ENCODE assay signal across 20 cellular contexts in the genomic region with DNA sequence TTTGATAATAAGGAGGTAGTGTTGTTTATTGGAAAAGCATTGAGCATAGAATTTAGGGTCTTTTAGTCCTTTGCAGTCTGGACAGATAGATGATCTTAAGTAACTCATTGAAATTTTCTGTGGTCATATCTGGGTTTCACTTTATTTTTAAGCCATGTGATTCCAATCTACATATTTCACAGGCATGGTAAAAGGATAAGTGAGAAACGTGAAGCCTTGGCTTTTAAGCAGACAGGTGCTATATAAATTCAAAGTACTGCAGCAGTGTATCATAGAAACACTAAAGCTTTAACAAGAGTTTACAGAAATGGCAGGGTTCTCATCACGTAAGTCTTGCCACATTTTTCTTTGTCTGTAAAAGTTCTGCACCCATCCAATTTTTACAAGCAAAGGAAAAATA. TPM values are rescaled to one million over a fixed set of nuclear protein-coding genes. Genes with fewer than 3 reads are reported as not detected.
DNase-seq lines count a peak whose midpoint lies in the region; ATAC-seq and TF ChIP-seq lines count a peak whose summit lies in the region.
"Had no signal": no experiment of that assay in that cellular context is flagged by ENCODE, and none has a peak within 500 bp of the region (broad histone marks: within the 10 kb centered on the region; RNA-seq: fewer than 3 reads in every experiment).

No MANE protein-coding gene starts in this region.

- H3K4me1 ChIP-seq in ACC112 (ENCODE audit: control insufficient read depth, insufficient read depth, low read length, unreplicated experiment) = peaks cover 28% of the 10 kb centered on the region
- no peaks in the 10 kb centered on the region for H3K4me1 ChIP-seq in ascending aorta
- peaks cover 0 to 12% of the 10 kb centered on the region in 2 donors for H3K4me1 ChIP-seq in thyroid gland

- peak overlapping the region; percentile 40 for H3K4me3 Mint-ChIP-seq in mesothelial cell of epicardium
- no peak overlapping the region for H3K4me3 Mint-ChIP-seq in stimulated activated memory B cell treated with anti-CD40 and anti-IgM and Interleukin-4, amounts not matched to agents 10 μg/mL and 1 μg/mL and 100 μg/mL, for 72 hours
- H3K4me3 Mint-ChIP-seq in activated CD4-positive, alpha-beta memory T cell treated with anti-CD3 and anti-CD28 coated beads for 36 hours = no peak overlapping the region
- H3K4me3 Mint-ChIP-seq: CD8-positive, alpha-beta memory T cell; HFFc6 had no signal

- H3K36me3 ChIP-seq in ACC112 (ENCODE audit: insufficient read depth, low read length) (no peaks in the 10 kb centered on the region), ascending aorta (no peaks in the 10 kb centered on the region), thyroid gland (no peaks in the 10 kb centered on the region)

- H3K4me1 Mint-ChIP-seq in mesothelial cell of epicardium = peaks cover 49% of the 10 kb centered on the region
- H3K4me1 Mint-ChIP-seq in stimulated activated memory B cell treated with anti-CD40 and anti-IgM and Interleukin-4, amounts not matched to agents 10 μg/mL and 1 μg/mL and 100 μg/mL, for 72 hours = no peaks in the 10 kb centered on the region
- H3K4me1 Mint-ChIP-seq in activated CD4-positive, alpha-beta memory T cell treated with anti-CD3 and anti-CD28 coated beads for 36 hours (ENCODE audit: low read depth) = no peaks in the 10 kb centered on the region
- H3K4me1 Mint-ChIP-seq: CD8-positive, alpha-beta memory T cell had no signal

- TF ChIP-seq CTCF in ascending aorta (IDR thresholded peaks at IDR 0.05) = no peak
- TF ChIP-seq CTCF in mesothelial cell of epicardium (IDR thresholded peaks at IDR 0.05; ENCODE audit: unreplicated experiment) = no peak
- no peak for TF ChIP-seq CTCF in thyroid gland (IDR thresholded peaks at IDR 0.05)

- 51 to 80% methylated on average over 2 of the region's 2 CpGs for WGBS in thyroid gland, 2 donors

- no peaks in the 10 kb centered on the region for H3K27me3 Mint-ChIP-seq in mesothelial cell of epicardium (ENCODE audit: low read depth)
- peaks cover 9% of the 10 kb centered on the region for H3K27me3 Mint-ChIP-seq in stimulated activated memory B cell treated with anti-CD40 and anti-IgM and Interleukin-4, amounts not matched to agents 10 μg/mL and 1 μg/mL and 100 μg/mL, for 72 hours
- H3K27me3 Mint-ChIP-seq in activated CD4-positive, alpha-beta memory T cell treated with anti-CD3 and anti-CD28 coated beads for 36 hours = peaks cover 8% of the 10 kb centered on the region

- no peaks in the 10 kb centered on the region for H3K27me3 ChIP-seq in ACC112 (ENCODE audit: insufficient read depth, low read length)
- H3K27me3 ChIP-seq in ascending aorta = peaks cover 3% of the 10 kb centered on the region
- H3K27me3 ChIP-seq in thyroid gland = no peaks in the 10 kb centered on the region

- H3K4me3 ChIP-seq in ACC112 (ENCODE audit: low read depth, low read length) (0 out of 2 replicates have a peak overlapping the region, but pooled peaks have one; percentile 29), ascending aorta (peak overlapping the region; percentile 6 to 74), thyroid gland (replicated peaks in 1 of 3) (no peak overlapping the region)

- H3K27ac ChIP-seq in ACC112 (ENCODE audit: low read depth, low read length) (no peak overlapping the region), ascending aorta (peak overlapping the region; percentile 24 to 92), thyroid gland (peak overlapping the region; percentile 46 to 97 (median 97))

- H3K9me3 Mint-ChIP-seq in mesothelial cell of epicardium = no peaks in the 10 kb centered on the region
- H3K9me3 Mint-ChIP-seq in stimulated activated memory B cell treated with anti-CD40 and anti-IgM and Interleukin-4, amounts not matched to agents 10 μg/mL and 1 μg/mL and 100 μg/mL, for 72 hours = no peaks in the 10 kb centered on the region
- no peaks in the 10 kb centered on the region for H3K9me3 Mint-ChIP-seq in activated CD4-positive, alpha-beta memory T cell treated with anti-CD3 and anti-CD28 coated beads for 36 hours
- H3K9me3 Mint-ChIP-seq: CD8-positive, alpha-beta memory T cell; HFFc6 had no signal

- CTCF ChIA-PET in activated CD4-positive, alpha-beta memory T cell treated with anti-CD3 and anti-CD28 coated beads for 36 hours (lab: Charles Lee) = no interaction called here

- intact Hi-C loops in ascending aorta (cut with DNase I) = loop anchor here (10.0 kb wide), 1 partner anchor 331 kb away; a partner anchor contains a TSS
- intact Hi-C loops in thyroid gland (cut with DNase I) = no loop called here
- intact Hi-C loops in activated CD4-positive, alpha-beta memory T cell treated with anti-CD3 and anti-CD28 coated beads for 36 hours (cut with micrococcal nuclease) = no loop called here

- no peak for TF ChIP-seq POLR2A in thyroid gland (IDR thresholded peaks at IDR 0.05)

- H3K36me3 Mint-ChIP-seq in mesothelial cell of epicardium = peaks cover 15% of the 10 kb centered on the region
- H3K36me3 Mint-ChIP-seq in stimulated activated memory B cell treated with anti-CD40 and anti-IgM and Interleukin-4, amounts not matched to agents 10 μg/mL and 1 μg/mL and 100 μg/mL, for 72 hours = no peaks in the 10 kb centered on the region
- no peaks in the 10 kb centered on the region for H3K36me3 Mint-ChIP-seq in activated CD4-positive, alpha-beta memory T cell treated with anti-CD3 and anti-CD28 coated beads for 36 hours
- H3K36me3 Mint-ChIP-seq: CD8-positive, alpha-beta memory T cell had no signal

- peak overlapping the region; percentile 43 for H3K27ac Mint-ChIP-seq in mesothelial cell of epicardium
- no peak overlapping the region for H3K27ac Mint-ChIP-seq in stimulated activated memory B cell treated with anti-CD40 and anti-IgM and Interleukin-4, amounts not matched to agents 10 μg/mL and 1 μg/mL and 100 μg/mL, for 72 hours
- H3K27ac Mint-ChIP-seq in activated CD4-positive, alpha-beta memory T cell treated with anti-CD3 and anti-CD28 coated beads for 36 hours = no peak overlapping the region
- H3K27ac Mint-ChIP-seq: CD8-positive, alpha-beta memory T cell; HFFc6 had no signal

- POLR2A ChIA-PET in activated CD4-positive, alpha-beta memory T cell treated with anti-CD3 and anti-CD28 coated beads for 36 hours (lab: Charles Lee) = no interaction called here

- no peak overlapping the region for H2AFZ ChIP-seq in ACC112 (ENCODE audit: low read length, unreplicated experiment)

- peaks cover 87% of the 10 kb centered on the region for H3K79me2 ChIP-seq in ACC112 (ENCODE audit: control insufficient read depth, insufficient read depth, low read length, unreplicated experiment)

- no peak for DNase-seq in ascending aorta (ENCODE audit: low spot score in 2 of 2)
- no peak for DNase-seq in mesothelial cell of epicardium (ENCODE audit: low spot score in 2 of 2, unreplicated experiment in 2 of 2)
- no peak for DNase-seq in thyroid gland
- no peak for DNase-seq in Ammon's horn (ENCODE audit: low spot score)
- no peak for DNase-seq in activated CD4-positive, alpha-beta memory T cell treated with anti-CD3 and anti-CD28 coated beads for 36 hours
- DNase-seq: C1 segment of cervical spinal cord; CD8-positive, alpha-beta memory T cell; DMS53; HFFc6; KBM-7; NCI-H1105 treated with DMSO at 0.1 percent for 48 hours; NCI-H1694 treated with DMSO at 0.1 percent for 48 hours; NCI-H510A; NCI-H774; RPMI8226; SIG-M5 had no signal

- no peak for ATAC-seq in stimulated activated memory B cell treated with anti-CD40 and anti-IgM and Interleukin-4, amounts not matched to agents 10 μg/mL and 1 μg/mL and 100 μg/mL, for 72 hours
- ATAC-seq: HepG2 had no signal

- H3K9me3 ChIP-seq in ascending aorta (no peaks in the 10 kb centered on the region), thyroid gland (no peaks in the 10 kb centered on the region)

RNA-seq across cellular contexts. Expression of a gene that starts 4.9 kb away (rescaled TPM):
- total RNA-seq in ascending aorta (155 TPM), mesothelial cell of epicardium (417 to 443 TPM (median 428 TPM) in 3 replicates), thyroid gland (100 to 1,000 TPM; 238 to 366 (median 300) TPM)
- total RNA-seq in activated CD4-positive, alpha-beta memory T cell treated with anti-CD3 and anti-CD28 coated beads for 36 hours = under 1 TPM; 0.48 to 0.52 TPM
- total RNA-seq: OCI-LY7 had no signal

Comparison
In these comparisons a context has a peak if more than half of its experiments do, and no peak if none do; other contexts are left out.
1. H3K4me3 ChIP-seq: peak in ACC112 (single experiment) and ascending aorta (2 of 2); none in thyroid gland (0 of 3).
2. RNA of a gene that starts 4.9 kb away (total RNA-seq): 417 to 443 TPM in mesothelial cell of epicardium, 238 to 366 TPM in thyroid gland and 155 TPM in ascending aorta (single experiment); 0.48 to 0.52 TPM in activated CD4-positive, alpha-beta memory T cell treated with anti-CD3 and anti-CD28 coated beads for 36 hours; every median in the first group is over 100 times any median in the second.